Comparison of ENCODE assay signal across 1 cellular context in the genomic region with DNA sequence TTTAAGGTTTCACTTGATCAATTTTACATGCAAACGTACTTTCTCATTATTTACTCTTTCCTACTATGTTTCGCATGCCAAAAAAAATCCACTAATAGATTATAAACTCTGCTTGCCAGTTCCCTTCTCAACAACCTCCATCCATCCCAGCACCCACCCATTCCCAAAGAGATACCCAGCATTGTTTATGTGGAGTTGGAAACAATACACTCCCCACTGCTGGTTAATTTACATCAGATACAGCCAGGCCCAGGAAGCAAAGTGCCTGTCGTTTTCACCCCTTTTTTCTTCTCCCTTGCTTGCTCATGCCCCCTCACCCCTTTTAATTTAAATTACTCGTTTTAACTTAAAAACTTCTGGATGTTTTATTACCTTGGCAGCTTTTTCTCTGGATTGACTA.
TF ChIP-seq lines count a peak whose summit lies in the region.

No MANE protein-coding gene starts in this region.

TF ChIP-seq in H1, 55 proteins besides CTCF, POLR2A, EP300 and RAD21:
- TF ChIP-seq, protein P1, sequence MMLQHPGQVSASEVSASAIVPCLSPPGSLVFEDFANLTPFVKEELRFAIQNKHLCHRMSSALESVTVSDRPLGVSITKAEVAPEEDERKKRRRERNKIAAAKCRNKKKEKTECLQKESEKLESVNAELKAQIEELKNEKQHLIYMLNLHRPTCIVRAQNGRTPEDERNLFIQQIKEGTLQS (IDR thresholded peaks at IDR 0.05; ENCODE audit: insufficient read depth, low read depth, low read length): no peak
- TF ChIP-seq MAFK (IDR thresholded peaks at IDR 0.05; ENCODE audit: low read depth, low read length) (no peak), HDAC2 (IDR thresholded peaks at IDR 0.05; ENCODE audit: borderline replicate concordance in 1 of 2, low read depth in 2 of 2, low read length in 2 of 2) (peak; percentile 51 to 79; a peak in 2 of 4 replicates), TEAD4 (IDR thresholded peaks at IDR 0.05; ENCODE audit: low read depth, low read length) (peak; percentile 35; the same call in 1 of the 2 replicates), SP1 (IDR thresholded peaks at IDR 0.05; ENCODE audit: low read depth, low read length) (peak; percentile 63), NANOG (IDR thresholded peaks at IDR 0.05; ENCODE audit: insufficient read depth, low read depth, low read length, poor library complexity, severe bottlenecking) (peak; percentile 85), YY1 (IDR thresholded peaks at IDR 0.05; ENCODE audit: low read depth, low read length) (0 out of 2 replicates have a peak, but pooled peaks have one; percentile 34), SUZ12 (IDR thresholded peaks at IDR 0.05; ENCODE audit: low read length) (no peak)
- TF ChIP-seq, protein P2, sequence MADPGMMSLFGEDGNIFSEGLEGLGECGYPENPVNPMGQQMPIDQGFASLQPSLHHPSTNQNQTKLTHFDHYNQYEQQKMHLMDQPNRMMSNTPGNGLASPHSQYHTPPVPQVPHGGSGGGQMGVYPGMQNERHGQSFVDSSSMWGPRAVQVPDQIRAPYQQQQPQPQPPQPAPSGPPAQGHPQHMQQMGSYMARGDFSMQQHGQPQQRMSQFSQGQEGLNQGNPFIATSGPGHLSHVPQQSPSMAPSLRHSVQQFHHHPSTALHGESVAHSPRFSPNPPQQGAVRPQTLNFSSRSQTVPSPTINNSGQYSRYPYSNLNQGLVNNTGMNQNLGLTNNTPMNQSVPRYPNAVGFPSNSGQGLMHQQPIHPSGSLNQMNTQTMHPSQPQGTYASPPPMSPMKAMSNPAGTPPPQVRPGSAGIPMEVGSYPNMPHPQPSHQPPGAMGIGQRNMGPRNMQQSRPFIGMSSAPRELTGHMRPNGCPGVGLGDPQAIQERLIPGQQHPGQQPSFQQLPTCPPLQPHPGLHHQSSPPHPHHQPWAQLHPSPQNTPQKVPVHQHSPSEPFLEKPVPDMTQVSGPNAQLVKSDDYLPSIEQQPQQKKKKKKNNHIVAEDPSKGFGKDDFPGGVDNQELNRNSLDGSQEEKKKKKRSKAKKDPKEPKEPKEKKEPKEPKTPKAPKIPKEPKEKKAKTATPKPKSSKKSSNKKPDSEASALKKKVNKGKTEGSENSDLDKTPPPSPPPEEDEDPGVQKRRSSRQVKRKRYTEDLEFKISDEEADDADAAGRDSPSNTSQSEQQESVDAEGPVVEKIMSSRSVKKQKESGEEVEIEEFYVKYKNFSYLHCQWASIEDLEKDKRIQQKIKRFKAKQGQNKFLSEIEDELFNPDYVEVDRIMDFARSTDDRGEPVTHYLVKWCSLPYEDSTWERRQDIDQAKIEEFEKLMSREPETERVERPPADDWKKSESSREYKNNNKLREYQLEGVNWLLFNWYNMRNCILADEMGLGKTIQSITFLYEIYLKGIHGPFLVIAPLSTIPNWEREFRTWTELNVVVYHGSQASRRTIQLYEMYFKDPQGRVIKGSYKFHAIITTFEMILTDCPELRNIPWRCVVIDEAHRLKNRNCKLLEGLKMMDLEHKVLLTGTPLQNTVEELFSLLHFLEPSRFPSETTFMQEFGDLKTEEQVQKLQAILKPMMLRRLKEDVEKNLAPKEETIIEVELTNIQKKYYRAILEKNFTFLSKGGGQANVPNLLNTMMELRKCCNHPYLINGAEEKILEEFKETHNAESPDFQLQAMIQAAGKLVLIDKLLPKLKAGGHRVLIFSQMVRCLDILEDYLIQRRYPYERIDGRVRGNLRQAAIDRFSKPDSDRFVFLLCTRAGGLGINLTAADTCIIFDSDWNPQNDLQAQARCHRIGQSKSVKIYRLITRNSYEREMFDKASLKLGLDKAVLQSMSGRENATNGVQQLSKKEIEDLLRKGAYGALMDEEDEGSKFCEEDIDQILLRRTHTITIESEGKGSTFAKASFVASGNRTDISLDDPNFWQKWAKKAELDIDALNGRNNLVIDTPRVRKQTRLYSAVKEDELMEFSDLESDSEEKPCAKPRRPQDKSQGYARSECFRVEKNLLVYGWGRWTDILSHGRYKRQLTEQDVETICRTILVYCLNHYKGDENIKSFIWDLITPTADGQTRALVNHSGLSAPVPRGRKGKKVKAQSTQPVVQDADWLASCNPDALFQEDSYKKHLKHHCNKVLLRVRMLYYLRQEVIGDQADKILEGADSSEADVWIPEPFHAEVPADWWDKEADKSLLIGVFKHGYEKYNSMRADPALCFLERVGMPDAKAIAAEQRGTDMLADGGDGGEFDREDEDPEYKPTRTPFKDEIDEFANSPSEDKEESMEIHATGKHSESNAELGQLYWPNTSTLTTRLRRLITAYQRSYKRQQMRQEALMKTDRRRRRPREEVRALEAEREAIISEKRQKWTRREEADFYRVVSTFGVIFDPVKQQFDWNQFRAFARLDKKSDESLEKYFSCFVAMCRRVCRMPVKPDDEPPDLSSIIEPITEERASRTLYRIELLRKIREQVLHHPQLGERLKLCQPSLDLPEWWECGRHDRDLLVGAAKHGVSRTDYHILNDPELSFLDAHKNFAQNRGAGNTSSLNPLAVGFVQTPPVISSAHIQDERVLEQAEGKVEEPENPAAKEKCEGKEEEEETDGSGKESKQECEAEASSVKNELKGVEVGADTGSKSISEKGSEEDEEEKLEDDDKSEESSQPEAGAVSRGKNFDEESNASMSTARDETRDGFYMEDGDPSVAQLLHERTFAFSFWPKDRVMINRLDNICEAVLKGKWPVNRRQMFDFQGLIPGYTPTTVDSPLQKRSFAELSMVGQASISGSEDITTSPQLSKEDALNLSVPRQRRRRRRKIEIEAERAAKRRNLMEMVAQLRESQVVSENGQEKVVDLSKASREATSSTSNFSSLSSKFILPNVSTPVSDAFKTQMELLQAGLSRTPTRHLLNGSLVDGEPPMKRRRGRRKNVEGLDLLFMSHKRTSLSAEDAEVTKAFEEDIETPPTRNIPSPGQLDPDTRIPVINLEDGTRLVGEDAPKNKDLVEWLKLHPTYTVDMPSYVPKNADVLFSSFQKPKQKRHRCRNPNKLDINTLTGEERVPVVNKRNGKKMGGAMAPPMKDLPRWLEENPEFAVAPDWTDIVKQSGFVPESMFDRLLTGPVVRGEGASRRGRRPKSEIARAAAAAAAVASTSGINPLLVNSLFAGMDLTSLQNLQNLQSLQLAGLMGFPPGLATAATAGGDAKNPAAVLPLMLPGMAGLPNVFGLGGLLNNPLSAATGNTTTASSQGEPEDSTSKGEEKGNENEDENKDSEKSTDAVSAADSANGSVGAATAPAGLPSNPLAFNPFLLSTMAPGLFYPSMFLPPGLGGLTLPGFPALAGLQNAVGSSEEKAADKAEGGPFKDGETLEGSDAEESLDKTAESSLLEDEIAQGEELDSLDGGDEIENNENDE (IDR thresholded peaks at IDR 0.05; ENCODE audit: insufficient replicate concordance, low read length): peak; percentile 90
